ENCODE assay signal across 28 cellular contexts in the genomic region with DNA sequence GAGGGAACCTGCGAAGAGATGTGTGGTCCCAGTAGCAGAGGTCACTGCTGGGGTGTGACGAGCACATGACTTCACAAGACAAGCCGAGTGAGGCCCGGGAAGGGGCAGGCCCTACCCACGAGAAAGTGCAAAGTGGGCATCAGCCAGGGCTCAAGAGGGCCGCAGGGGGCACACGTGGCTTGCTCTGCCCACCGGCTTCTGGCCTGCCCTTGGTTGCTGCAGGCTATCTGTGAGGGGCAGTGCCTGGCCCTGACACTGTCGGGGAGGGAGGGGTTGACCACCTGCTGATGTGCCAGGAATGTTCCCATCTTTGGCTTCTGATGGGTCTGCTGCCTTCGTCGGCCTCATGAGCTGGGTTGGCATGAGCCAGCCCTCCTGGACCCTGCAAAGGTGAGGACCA.
"Had no signal": no experiment of that assay in that cellular context is flagged by ENCODE, and none has a peak within 500 bp of the region (broad histone marks: within the 10 kb centered on the region; RNA-seq: fewer than 3 reads in every experiment).

No MANE protein-coding gene starts in this region.

- H3K27me3 ChIP-seq: adrenal gland, body of pancreas, MG63 had no signal

- H3K36me3 ChIP-seq: breast epithelium had no signal

- H3K4me2 ChIP-seq: PC-9 had no signal

- H3K9me3 ChIP-seq: adrenal gland, body of pancreas, breast epithelium, MG63 had no signal

- FAIRE-seq: astrocyte, RCC 7860, TTC549 had no signal

- H2AFZ ChIP-seq: PC-9 had no signal

- H3K27ac ChIP-seq: adrenal gland, body of pancreas, breast epithelium, PC-9 had no signal

- DNase-seq: activated CD4-positive, alpha-beta T cell treated with anti-CD3 and anti-CD28 coated beads, Interleukin-2, amount 10 ng/mL, durations not matched to agents 24 days and 14 days; activated CD4-positive, alpha-beta T cell treated with anti-CD3 and anti-CD28 coated beads, Interleukin-2, amount 50 U/mL, for 4 hours; activated CD8-positive, alpha-beta T cell treated with anti-CD3 and anti-CD28 coated beads for 36 hours; activated gamma-delta T cell treated with Interleukin-2 at 50 U/mL for 16 hours; activated naive CD4-positive, alpha-beta T cell treated with anti-CD3 and anti-CD28 coated beads for 36 hours; activated T-cell treated with anti-CD3 and anti-CD28 coated beads, Interleukin-2, amount 50 U/mL, for 24 hours; adrenal gland; body of pancreas; cerebellar nuclear complex; Kasumi-1; MG63; NCI-H1048; NCI-H1105 treated with DMSO at 0.1 percent for 48 hours; NCI-H1436; NCI-H1694; NCI-H1930; NCI-H2081 treated with DMSO at 0.1 percent for 48 hours; NCI-H226; NCI-H524 treated with DMSO at 0.1 percent for 48 hours; NCI-H748 treated with DMSO at 0.1 percent for 48 hours; NK-92 treated with Interleukin-12 subunit alpha and Interleukin-12 subunit beta, amount 100 ng/mL, for 24 hours; PC-9; Right ventricle myocardium superior had no signal

- H3K4me3 ChIP-seq: adrenal gland, body of pancreas, breast epithelium, MG63, PC-9 had no signal

- ATAC-seq: activated CD8-positive, alpha-beta T cell treated with anti-CD3 and anti-CD28 coated beads for 36 hours; activated naive CD4-positive, alpha-beta T cell treated with anti-CD3 and anti-CD28 coated beads, Interleukin-2, amount 50 U/mL, for 72 hours; body of pancreas had no signal
